1 cellular context compared by ENCODE assay signal in genomic region chr16:23901178-23902131, GRCh38.
A peak's percentile ranks its signal among the peaks of the same experiment; 100 is the strongest.
TF ChIP-seq lines count a peak whose summit lies in the region.

No MANE protein-coding gene starts in this region.

TF ChIP-seq in K562, 482 proteins besides CTCF, POLR2A, EP300 and RAD21 (continued from another document and continues in another):
- TF ChIP-seq SOX6 (IDR thresholded peaks at IDR 0.05) (peak; percentile 91), RREB1 (CRISPR knock-in tag; IDR thresholded peaks at IDR 0.05) (no peak), FOXJ3 (CRISPR knock-in tag; IDR thresholded peaks at IDR 0.05) (no peak), NEUROD1 (IDR thresholded peaks at IDR 0.05; ENCODE audit: borderline replicate concordance, low read depth, low read length, partially characterized antibody) (peak; percentile 96), ZBTB12 (CRISPR knock-in tag; IDR thresholded peaks at IDR 0.05) (no peak), TCF7 (IDR thresholded peaks at IDR 0.05; ENCODE audit: borderline replicate concordance) (no peak), STAT5B (CRISPR knock-in tag; IDR thresholded peaks at IDR 0.05) (no peak), SMARCA4 (IDR thresholded peaks at IDR 0.05) (peak; percentile 99), NUFIP1 (IDR thresholded peaks at IDR 0.05; ENCODE audit: partially characterized antibody) (peak; percentile 50), HINFP (tag; conservative IDR thresholded peaks at IDR 0.05; ENCODE audit: low read depth) (no peak), E2F5 (CRISPR knock-in tag; IDR thresholded peaks at IDR 0.05) (no peak), ZSCAN29 (IDR thresholded peaks at IDR 0.05) (no peak), E2F3 (CRISPR knock-in tag; IDR thresholded peaks at IDR 0.05) (no peak), NR2C2 (CRISPR knock-in tag; IDR thresholded peaks at IDR 0.05) (no peak), NR2C2 (tag; IDR thresholded peaks at IDR 0.05) (peak; percentile 31; the same call in 1 of the 2 replicates), ZNF280B (CRISPR knock-in tag; IDR thresholded peaks at IDR 0.05) (no peak), SNIP1 (IDR thresholded peaks at IDR 0.05; ENCODE audit: low read depth) (no peak), STAT6 (CRISPR knock-in tag; IDR thresholded peaks at IDR 0.05) (no peak), HMGN3 (IDR thresholded peaks at IDR 0.05; ENCODE audit: borderline replicate concordance, extremely low read depth, insufficient read length, low read depth, low read length) (peak; percentile 68), NCOA2 (IDR thresholded peaks at IDR 0.05; ENCODE audit: partially characterized antibody in 2 of 2) (peak; percentile 80 to 88), ZNF445 (CRISPR knock-in tag; IDR thresholded peaks at IDR 0.05; ENCODE audit: low read depth) (no peak), PHF20 (IDR thresholded peaks at IDR 0.05; ENCODE audit: partially characterized antibody) (no peak), XRCC5 (IDR thresholded peaks at IDR 0.05; ENCODE audit: low read depth, low read length) (no peak), BCOR (IDR thresholded peaks at IDR 0.05) (peak; percentile 80), SRF (CRISPR knock-in tag; IDR thresholded peaks at IDR 0.05) (no peak), ARID3B (CRISPR knock-in tag; IDR thresholded peaks at IDR 0.05; ENCODE audit: borderline replicate concordance) (no peak), PATZ1 (CRISPR knock-in tag; IDR thresholded peaks at IDR 0.05; ENCODE audit: borderline replicate concordance) (no peak), PHF21A (IDR thresholded peaks at IDR 0.05; ENCODE audit: borderline replicate concordance, low read depth) (peak; percentile 90), ZNF79 (CRISPR knock-in tag; IDR thresholded peaks at IDR 0.05; ENCODE audit: low read depth) (no peak), IRF9 (tag; IDR thresholded peaks at IDR 0.05) (no peak), GABPB2 (CRISPR knock-in tag; conservative IDR thresholded peaks at IDR 0.05) (no peak), ZNF277 (CRISPR knock-in tag; IDR thresholded peaks at IDR 0.05; ENCODE audit: borderline replicate concordance) (no peak), ZBTB43 (CRISPR knock-in tag; IDR thresholded peaks at IDR 0.05) (no peak), ZNF146 (CRISPR knock-in tag; IDR thresholded peaks at IDR 0.05; ENCODE audit: unreplicated experiment) (no peak), HBP1 (CRISPR knock-in tag; IDR thresholded peaks at IDR 0.05) (peak; percentile 88)
